Comparison of ENCODE assay signal across 11 cellular contexts in the genomic region with DNA sequence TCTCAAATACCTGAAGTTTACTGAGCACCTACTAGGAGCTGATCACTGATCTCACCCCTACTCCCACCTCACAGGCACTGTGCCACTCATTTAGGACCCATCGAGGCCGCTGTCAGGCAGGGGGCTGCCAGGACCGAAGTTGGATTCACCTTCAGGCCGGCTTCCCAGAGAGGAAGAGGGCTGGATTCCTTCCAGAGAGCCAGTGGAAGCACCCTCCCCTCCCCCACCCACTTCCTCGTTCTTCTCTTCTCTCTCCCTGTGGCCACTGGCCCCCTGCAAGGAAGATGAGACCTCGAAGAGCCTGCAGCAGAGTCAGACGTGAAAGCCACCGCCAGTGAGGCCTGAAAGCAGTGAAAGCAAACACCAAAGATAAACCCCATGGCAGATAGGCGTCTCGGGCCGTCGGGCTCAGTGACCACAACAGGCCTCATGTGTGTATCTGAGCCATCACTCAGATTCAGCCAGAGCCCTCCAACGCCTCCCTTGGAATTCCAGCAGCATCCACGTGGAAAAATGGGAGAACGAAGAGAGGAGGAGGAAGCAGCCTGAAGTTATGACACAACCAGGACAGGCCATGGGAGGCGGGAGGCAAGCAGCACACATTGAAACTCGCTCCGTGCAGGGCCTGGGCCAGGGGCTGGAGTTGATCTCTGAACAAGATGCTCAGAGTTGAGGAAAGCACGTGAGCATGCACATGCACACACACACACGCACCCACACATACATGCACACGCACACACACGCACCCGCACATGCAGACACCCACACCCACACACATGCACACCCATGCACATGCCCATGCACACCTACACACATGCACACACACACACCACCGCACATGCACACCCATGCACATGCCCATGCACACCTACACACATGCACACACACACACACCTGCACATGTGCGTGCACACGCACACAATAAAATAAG. TPM values are rescaled to one million over a fixed set of nuclear protein-coding genes. Genes with fewer than 3 reads are reported as not detected.
DNase-seq lines count a peak whose midpoint lies in the region; ATAC-seq, FAIRE-seq and TF ChIP-seq lines count a peak whose summit lies in the region.
"Had no signal": no experiment of that assay in that cellular context is flagged by ENCODE, and none has a peak within 500 bp of the region (broad histone marks: within the 10 kb centered on the region; RNA-seq: fewer than 3 reads in every experiment).

No MANE protein-coding gene starts in this region.

- H3K36me3 ChIP-seq in SK-N-MC (ENCODE audit: insufficient read depth, low read length): no peaks in the 10 kb centered on the region
- H3K36me3 ChIP-seq in left ventricle myocardium inferior: no peaks in the 10 kb centered on the region
- H3K36me3 ChIP-seq in vagina: no peaks in the 10 kb centered on the region
- H3K36me3 ChIP-seq: BE2C, suprapubic skin had no signal

- H3K27ac ChIP-seq in SK-N-MC (no peak overlapping the region), left ventricle myocardium inferior (replicated peaks) (peak overlapping the region; percentile 85), substantia nigra (ENCODE audit: low read depth, low read length, poor library complexity, severe bottlenecking) (peak overlapping the region; percentile 30), vagina (no peak overlapping the region)

- FAIRE-seq in H54 (lab: Jason Lieb, UNC): no peak

- peak in 1 of 2 donors; percentile 50 for ATAC-seq in activated T-cell treated with anti-CD3 and anti-CD28 coated beads, Interleukin-2, amount 50 U/mL, for 72 hours (replicated peaks in 1 of 2)
- ATAC-seq: Panc1 had no signal

- H3K9me3 Mint-ChIP-seq in activated T-cell treated with anti-CD3 and anti-CD28 coated beads, Interleukin-2, amount 50 U/mL, for 72 hours: no peaks in the 10 kb centered on the region

- H3K4me1 Mint-ChIP-seq in activated T-cell treated with anti-CD3 and anti-CD28 coated beads, Interleukin-2, amount 50 U/mL, for 72 hours (ENCODE audit: low read depth): peaks cover 38% of the 10 kb centered on the region

- peak overlapping the region; percentile 32 to 67 for H3K4me3 Mint-ChIP-seq in activated T-cell treated with anti-CD3 and anti-CD28 coated beads, Interleukin-2, amount 50 U/mL, for 72 hours

- intact Hi-C loops in left ventricle myocardium inferior (cut with micrococcal nuclease) (loop anchor here (10.0 kb wide), 1 partner anchor 75 kb away; the partner anchor contains the start of genes FBXO2 and FBXO44), vagina (cut with DNase I) (no loop called here)

- H3K4me1 ChIP-seq in left ventricle myocardium inferior (peaks cover 37% of the 10 kb centered on the region), vagina (peaks cover 37% of the 10 kb centered on the region)
- H3K4me1 ChIP-seq: BE2C had no signal

- H3K4me3 ChIP-seq in SK-N-MC (peak overlapping the region; percentile 70), left ventricle myocardium inferior (no peak overlapping the region), vagina (no peak overlapping the region)

- H3K9me3 ChIP-seq in SK-N-MC (ENCODE audit: low read depth, low read length): no peaks in the 10 kb centered on the region
- H3K9me3 ChIP-seq in left ventricle myocardium inferior (replicated peaks): no peaks in the 10 kb centered on the region
- no peaks in the 10 kb centered on the region for H3K9me3 ChIP-seq in vagina
- H3K9me3 ChIP-seq: BE2C, suprapubic skin had no signal

- no peak overlapping the region for H3K27ac Mint-ChIP-seq in activated T-cell treated with anti-CD3 and anti-CD28 coated beads, Interleukin-2, amount 50 U/mL, for 72 hours

- no peaks in the 10 kb centered on the region for H3K27me3 ChIP-seq in left ventricle myocardium inferior (ENCODE audit: low read depth)
- no peaks in the 10 kb centered on the region for H3K27me3 ChIP-seq in vagina
- H3K27me3 ChIP-seq: BE2C, suprapubic skin had no signal

- no peaks in the 10 kb centered on the region for H3K27me3 Mint-ChIP-seq in activated T-cell treated with anti-CD3 and anti-CD28 coated beads, Interleukin-2, amount 50 U/mL, for 72 hours (ENCODE audit: low read depth)

- TF ChIP-seq CTCF in left ventricle myocardium inferior (IDR thresholded peaks at IDR 0.05; ENCODE audit: borderline replicate concordance): no peak
- TF ChIP-seq CTCF in vagina (IDR thresholded peaks at IDR 0.05): no peak

- H3K9ac ChIP-seq in SK-N-MC (ENCODE audit: insufficient read length): no peak overlapping the region

- no peak for TF ChIP-seq POLR2A in vagina (IDR thresholded peaks at IDR 0.05)
- no peak for TF ChIP-seq POLR2A in H54 (IDR thresholded peaks at IDR 0.05; ENCODE audit: low read depth, low read length)

- no peak for DNase-seq in activated T-cell treated with anti-CD3 and anti-CD28 coated beads, Interleukin-2, amount 50 U/mL, for 72 hours
- DNase-seq in activated T-cell treated with anti-CD3 and anti-CD28 coated beads, Interleukin-2, amount 50 U/mL, for 1 hour: no peak
- DNase-seq in SK-N-MC (ENCODE audit: low read depth, low spot score) (no peak), left ventricle myocardium inferior (peak; percentile 44), substantia nigra (lab: John Stamatoyannopoulos, UW) (peak in 3 of 49 donors; percentile 6 to 11 (median 8)), vagina (ENCODE audit: extremely low spot score in 2 of 2) (no peak), H54 (ENCODE audit: insufficient read length, low spot score) (no peak)
- no peak for DNase-seq in activated effector memory CD4-positive, alpha-beta T cell treated with anti-CD3 and anti-CD28 coated beads, Interleukin-2, amount 50 U/mL, for 16 hours
- DNase-seq: BE2C had no signal

- H3K36me3 Mint-ChIP-seq in activated T-cell treated with anti-CD3 and anti-CD28 coated beads, Interleukin-2, amount 50 U/mL, for 72 hours (ENCODE audit: insufficient read depth in 2 of 2): no peaks in the 10 kb centered on the region

RNA-seq across cellular contexts. Expression of gene AGTRAP, which starts 6.2 kb away (rescaled TPM):
- 10 to 100 TPM; 12.6 to 13.4 TPM for total RNA-seq in activated T-cell treated with anti-CD3 and anti-CD28 coated beads, Interleukin-2, amount 50 U/mL, for 72 hours
- total RNA-seq in left ventricle myocardium inferior: 16.6 TPM
- total RNA-seq in vagina: 49.4 TPM

RNA-seq across cellular contexts. Expression of gene C1orf167, which starts 32.2 kb away (rescaled TPM):
- under 1 TPM in 1 of 2 donors, not detected in 1; 0.41 TPM for total RNA-seq in activated T-cell treated with anti-CD3 and anti-CD28 coated beads, Interleukin-2, amount 50 U/mL, for 72 hours
- 2.5 TPM for total RNA-seq in left ventricle myocardium inferior
- total RNA-seq in vagina: not detected

RNA-seq across cellular contexts. Expression of gene DRAXIN, which starts 38.3 kb away (rescaled TPM):
- under 1 TPM; 0.12 to 0.30 TPM for total RNA-seq in activated T-cell treated with anti-CD3 and anti-CD28 coated beads, Interleukin-2, amount 50 U/mL, for 72 hours
- 0.05 TPM for total RNA-seq in left ventricle myocardium inferior
- total RNA-seq in vagina: not detected

RNA-seq across cellular contexts. Expression of gene MAD2L2, which starts 48.8 kb away (rescaled TPM):
- total RNA-seq in activated T-cell treated with anti-CD3 and anti-CD28 coated beads, Interleukin-2, amount 50 U/mL, for 72 hours: 10 to 100 TPM; 76.5 to 78.7 TPM
- total RNA-seq in left ventricle myocardium inferior (17.2 TPM), vagina (30.0 TPM)

Comparison
In these comparisons a context has a peak if more than half of its experiments do, and no peak if none do; other contexts are left out.
1. H3K27ac ChIP-seq: peak in left ventricle myocardium inferior (single experiment) and substantia nigra (single experiment); none in SK-N-MC (single experiment) and vagina (single experiment).